In genomic region chr6:138161434-138162103, GRCh38 we compare ENCODE assay signal across 7 cellular contexts. TPM values are rescaled to one million over a fixed set of nuclear protein-coding genes. Genes with fewer than 3 reads are reported as not detected.
DNase-seq lines count a peak whose midpoint lies in the region; ATAC-seq and TF ChIP-seq lines count a peak whose summit lies in the region.

A gene with protein sequence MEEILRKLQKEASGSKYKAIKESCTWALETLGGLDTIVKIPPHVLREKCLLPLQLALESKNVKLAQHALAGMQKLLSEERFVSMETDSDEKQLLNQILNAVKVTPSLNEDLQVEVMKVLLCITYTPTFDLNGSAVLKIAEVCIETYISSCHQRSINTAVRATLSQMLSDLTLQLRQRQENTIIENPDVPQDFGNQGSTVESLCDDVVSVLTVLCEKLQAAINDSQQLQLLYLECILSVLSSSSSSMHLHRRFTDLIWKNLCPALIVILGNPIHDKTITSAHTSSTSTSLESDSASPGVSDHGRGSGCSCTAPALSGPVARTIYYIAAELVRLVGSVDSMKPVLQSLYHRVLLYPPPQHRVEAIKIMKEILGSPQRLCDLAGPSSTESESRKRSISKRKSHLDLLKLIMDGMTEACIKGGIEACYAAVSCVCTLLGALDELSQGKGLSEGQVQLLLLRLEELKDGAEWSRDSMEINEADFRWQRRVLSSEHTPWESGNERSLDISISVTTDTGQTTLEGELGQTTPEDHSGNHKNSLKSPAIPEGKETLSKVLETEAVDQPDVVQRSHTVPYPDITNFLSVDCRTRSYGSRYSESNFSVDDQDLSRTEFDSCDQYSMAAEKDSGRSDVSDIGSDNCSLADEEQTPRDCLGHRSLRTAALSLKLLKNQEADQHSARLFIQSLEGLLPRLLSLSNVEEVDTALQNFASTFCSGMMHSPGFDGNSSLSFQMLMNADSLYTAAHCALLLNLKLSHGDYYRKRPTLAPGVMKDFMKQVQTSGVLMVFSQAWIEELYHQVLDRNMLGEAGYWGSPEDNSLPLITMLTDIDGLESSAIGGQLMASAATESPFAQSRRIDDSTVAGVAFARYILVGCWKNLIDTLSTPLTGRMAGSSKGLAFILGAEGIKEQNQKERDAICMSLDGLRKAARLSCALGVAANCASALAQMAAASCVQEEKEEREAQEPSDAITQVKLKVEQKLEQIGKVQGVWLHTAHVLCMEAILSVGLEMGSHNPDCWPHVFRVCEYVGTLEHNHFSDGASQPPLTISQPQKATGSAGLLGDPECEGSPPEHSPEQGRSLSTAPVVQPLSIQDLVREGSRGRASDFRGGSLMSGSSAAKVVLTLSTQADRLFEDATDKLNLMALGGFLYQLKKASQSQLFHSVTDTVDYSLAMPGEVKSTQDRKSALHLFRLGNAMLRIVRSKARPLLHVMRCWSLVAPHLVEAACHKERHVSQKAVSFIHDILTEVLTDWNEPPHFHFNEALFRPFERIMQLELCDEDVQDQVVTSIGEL (N-terminal part only) (plus strand): TSS chr6:138161939. CDS start chr6:138162087, 148 bp downstream.

- H3K9me3 ChIP-seq in NT2/D1 (ENCODE audit: insufficient read depth, low read length) = no peaks in the 10 kb centered on the region

- H3K9me3 Mint-ChIP-seq in activated T-helper 2 cell treated with anti-CD3 and anti-CD28 coated beads, Interferon-gamma antibody, Interleukin-2, Interleukin-4, amounts not matched to agents 10 μg/mL and 5 μg/mL and 100 μg/mL, durations not matched to agents 14 hours and 24 hours and 36 hours = no peaks in the 10 kb centered on the region
- no peaks in the 10 kb centered on the region for H3K9me3 Mint-ChIP-seq in nephron progenitor cell

- peaks cover 56% of the 10 kb centered on the region for H3K27me3 ChIP-seq in NT2/D1 (ENCODE audit: insufficient read depth, insufficient read length)

- intact Hi-C loops in activated T-helper 2 cell treated with anti-CD3 and anti-CD28 coated beads, Interferon-gamma antibody, Interleukin-2, Interleukin-4, amounts not matched to agents 10 μg/mL and 5 μg/mL and 100 μg/mL, durations not matched to agents 14 hours and 24 hours and 36 hours (cut with micrococcal nuclease) = loop anchor here (2.0 kb wide), 1 partner anchor 45 kb away; no protein-coding TSS in a partner anchor

- ATAC-seq in GM18519 (IDR thresholded peaks at IDR 0.05; ENCODE audit: low FRiP score, unreplicated experiment) (peak; percentile 60), HG02884 (IDR thresholded peaks at IDR 0.05; ENCODE audit: unreplicated experiment) (peak; percentile 65)

- DNase-seq in NT2/D1 (ENCODE audit: low read depth, low spot score) = no peak
- DNase-seq in activated T-helper 2 cell treated with anti-CD3 and anti-CD28 coated beads, Interferon-gamma antibody, Interleukin-2, Interleukin-4, amounts not matched to agents 10 μg/mL and 5 μg/mL and 100 μg/mL, durations not matched to agents 14 hours and 24 hours and 36 hours (ENCODE audit: low spot score) = peak; percentile 28
- DNase-seq in fibroblast of villous mesenchyme (ENCODE audit: low read depth) = peak; percentile 12
- peak; percentile 76 for DNase-seq in nephron progenitor cell
- peak; percentile 7 for DNase-seq in stromal cell of bone marrow (ENCODE audit: low read depth)

- H3K4me1 Mint-ChIP-seq in activated T-helper 2 cell treated with anti-CD3 and anti-CD28 coated beads, Interferon-gamma antibody, Interleukin-2, Interleukin-4, amounts not matched to agents 10 μg/mL and 5 μg/mL and 100 μg/mL, durations not matched to agents 14 hours and 24 hours and 36 hours (ENCODE audit: low read depth) = peaks cover 12% of the 10 kb centered on the region
- H3K4me1 Mint-ChIP-seq in nephron progenitor cell = peaks cover 12% of the 10 kb centered on the region

- peak within 1 kb of the TSS; percentile 65 for H3K4me3 ChIP-seq in NT2/D1 (ENCODE audit: insufficient read length, low read depth)
- H3K4me3 ChIP-seq in fibroblast of villous mesenchyme (ENCODE audit: low read depth, low read length) = peak within 1 kb of the TSS; percentile 43

- peaks cover 58% of the 10 kb centered on the region for H3K27me3 Mint-ChIP-seq in activated T-helper 2 cell treated with anti-CD3 and anti-CD28 coated beads, Interferon-gamma antibody, Interleukin-2, Interleukin-4, amounts not matched to agents 10 μg/mL and 5 μg/mL and 100 μg/mL, durations not matched to agents 14 hours and 24 hours and 36 hours (ENCODE audit: low read depth)
- H3K27me3 Mint-ChIP-seq in nephron progenitor cell (ENCODE audit: low read depth, poor library complexity) = peaks cover 91% of the 10 kb centered on the region

- H3K27ac Mint-ChIP-seq in activated T-helper 2 cell treated with anti-CD3 and anti-CD28 coated beads, Interferon-gamma antibody, Interleukin-2, Interleukin-4, amounts not matched to agents 10 μg/mL and 5 μg/mL and 100 μg/mL, durations not matched to agents 14 hours and 24 hours and 36 hours = no peak within 1 kb of the TSS
- H3K27ac Mint-ChIP-seq in nephron progenitor cell = no peak within 1 kb of the TSS

- no peak for TF ChIP-seq CTCF in fibroblast of villous mesenchyme (IDR thresholded peaks at IDR 0.05; ENCODE audit: insufficient read depth, low read depth, low read length)
- TF ChIP-seq CTCF in nephron progenitor cell (IDR thresholded peaks at IDR 0.05) = no peak

- H3K36me3 Mint-ChIP-seq in activated T-helper 2 cell treated with anti-CD3 and anti-CD28 coated beads, Interferon-gamma antibody, Interleukin-2, Interleukin-4, amounts not matched to agents 10 μg/mL and 5 μg/mL and 100 μg/mL, durations not matched to agents 14 hours and 24 hours and 36 hours (ENCODE audit: low read depth) = no peaks in the 10 kb centered on the region
- H3K36me3 Mint-ChIP-seq in nephron progenitor cell (ENCODE audit: low read depth) = no peaks in the 10 kb centered on the region

- peaks cover 3% of the 10 kb centered on the region for H3K4me1 ChIP-seq in NT2/D1 (ENCODE audit: insufficient read depth, insufficient read length)

- H3K36me3 ChIP-seq in NT2/D1 (ENCODE audit: insufficient read depth, insufficient read length, low read length) = no peaks in the 10 kb centered on the region

- H3K9ac ChIP-seq in NT2/D1 (ENCODE audit: insufficient read length, low read depth) = peak within 1 kb of the TSS; percentile 54

- peak within 1 kb of the TSS; percentile 62 for H3K4me3 Mint-ChIP-seq in activated T-helper 2 cell treated with anti-CD3 and anti-CD28 coated beads, Interferon-gamma antibody, Interleukin-2, Interleukin-4, amounts not matched to agents 10 μg/mL and 5 μg/mL and 100 μg/mL, durations not matched to agents 14 hours and 24 hours and 36 hours (ENCODE audit: low read depth)
- peak within 1 kb of the TSS; percentile 77 for H3K4me3 Mint-ChIP-seq in nephron progenitor cell

RNA-seq across cellular contexts. Expression of the gene that starts here (rescaled TPM):
- 0.48 and 0.55 TPM in 2 replicates for total RNA-seq in activated T-helper 2 cell treated with anti-CD3 and anti-CD28 coated beads, Interferon-gamma antibody, Interleukin-2, Interleukin-4, amounts not matched to agents 10 μg/mL and 5 μg/mL and 100 μg/mL, durations not matched to agents 14 hours and 24 hours and 36 hours
- total RNA-seq in fibroblast of villous mesenchyme = under 0.01 TPM in 2 replicates

Comparison
In these comparisons a context has a peak if more than half of its experiments do, and no peak if none do; other contexts are left out.
1. Peak in DNase-seq in activated T-helper 2 cell treated with anti-CD3 and anti-CD28 coated beads, Interferon-gamma antibody, Interleukin-2, Interleukin-4, amounts not matched to agents 10 μg/mL and 5 μg/mL and 100 μg/mL, durations not matched to agents 14 hours and 24 hours and 36 hours; RNA of the gene not detected or under 1 TPM.
2. Peak in DNase-seq and H3K4me3 ChIP-seq in fibroblast of villous mesenchyme; RNA of the gene not detected or under 1 TPM.